18 cellular contexts compared by ENCODE assay signal in genomic region chr19:35712529-35712909, GRCh38. TPM values are rescaled to one million over a fixed set of nuclear protein-coding genes. Genes with fewer than 3 reads are reported as not detected.
DNase-seq lines count a peak whose midpoint lies in the region; FAIRE-seq and TF ChIP-seq lines count a peak whose summit lies in the region.
"Had no signal": no experiment of that assay in that cellular context is flagged by ENCODE, and none has a peak within 500 bp of the region (broad histone marks: within the 10 kb centered on the region; RNA-seq: fewer than 3 reads in every experiment).

No MANE protein-coding gene starts in this region.

- H3K36me3 Mint-ChIP-seq in activated T-cell treated with anti-CD3 and anti-CD28 coated beads, Interleukin-2, amount 50 U/mL, for 24 hours (ENCODE audit: low read depth), result peaks cover 46% of the 10 kb centered on the region
- H3K36me3 Mint-ChIP-seq in neural progenitor cell, result peaks cover 4% of the 10 kb centered on the region

- H3K79me2 ChIP-seq in neural progenitor cell (ENCODE audit: low read depth), result no peaks in the 10 kb centered on the region
- H3K79me2 ChIP-seq: parathyroid adenoma had no signal

- no peak for FAIRE-seq in urothelium cell line (lab: Jason Lieb, UNC)
- FAIRE-seq: endometrium, H1, islet of Langerhans had no signal

- no peaks in the 10 kb centered on the region for H3K36me3 ChIP-seq in BLaER1 treated with 17β-estradiol and CSF1 and Interleukin-3, amounts not matched to agents 10 nM and 100 nM
- no peaks in the 10 kb centered on the region for H3K36me3 ChIP-seq in neural progenitor cell
- H3K36me3 ChIP-seq: cardiac muscle cell, gastrocnemius medialis had no signal

- peaks cover 0 to 26% (median 0%) of the 10 kb centered on the region in 11 experiments; a peak in 4 of 22 replicates for H4K20me1 ChIP-seq in BLaER1 treated with 17β-estradiol and CSF1 and Interleukin-3, amounts not matched to agents 10 nM and 100 nM
- peaks cover 5% of the 10 kb centered on the region for H4K20me1 ChIP-seq in neural progenitor cell (ENCODE audit: low read depth)

- H3K9ac ChIP-seq in BLaER1 treated with 17β-estradiol and CSF1 and Interleukin-3, amounts not matched to agents 10 nM and 100 nM, result peak overlapping the region in 6 of 11 experiments; percentile 1 to 50 (median 32); a peak in 5 of 22 replicates
- H3K9ac ChIP-seq in neural progenitor cell, result no peak overlapping the region
- H3K9ac ChIP-seq: parathyroid adenoma had no signal

- H3K9me3 ChIP-seq in BLaER1 treated with 17β-estradiol and CSF1 and Interleukin-3, amounts not matched to agents 10 nM and 100 nM (replicated peaks in 1 of 11), result no peaks in the 10 kb centered on the region
- no peaks in the 10 kb centered on the region for H3K9me3 ChIP-seq in neural progenitor cell (ENCODE audit: low read depth)
- H3K9me3 ChIP-seq: gastrocnemius medialis had no signal

- no peak overlapping the region for H2AFZ ChIP-seq in neural progenitor cell (replicated peaks)
- H2AFZ ChIP-seq: parathyroid adenoma had no signal

- H3K4me3 ChIP-seq in BLaER1 treated with 17β-estradiol and CSF1 and Interleukin-3, amounts not matched to agents 10 nM and 100 nM, result no peak overlapping the region
- H3K4me3 ChIP-seq in GM12875 (ENCODE audit: low read depth, low read length), result peak overlapping the region; percentile 57
- H3K4me3 ChIP-seq in neural progenitor cell, result no peak overlapping the region
- H3K4me3 ChIP-seq: cardiac muscle cell, gastrocnemius medialis had no signal

- DNase-seq in activated T-cell treated with anti-CD3 and anti-CD28 coated beads, Interleukin-2, amount 50 U/mL, for 24 hours, result peak; percentile 80
- DNase-seq in neural progenitor cell (ENCODE audit: low spot score) (no peak), urothelium cell line (ENCODE audit: low spot score) (no peak), iPS-NIHi7 (ENCODE audit: extremely low spot score) (no peak), activated gamma-delta T cell (lab: John Stamatoyannopoulos, UW) (no peak), medulla oblongata (ENCODE audit: extremely low spot score) (no peak)
- DNase-seq: gastrocnemius medialis, KBM-7, NCI-H1436, NCI-H510A treated with DMSO at 0.1 percent for 48 hours had no signal

- no peaks in the 10 kb centered on the region for H3K27me3 Mint-ChIP-seq in activated T-cell treated with anti-CD3 and anti-CD28 coated beads, Interleukin-2, amount 50 U/mL, for 24 hours
- H3K27me3 Mint-ChIP-seq in neural progenitor cell (ENCODE audit: insufficient read depth, low read depth), result peaks cover 15% of the 10 kb centered on the region

- peak overlapping the region in 3 of 11 experiments; percentile 3 to 40 (median 21); a peak in 1 of 22 replicates for H3K27ac ChIP-seq in BLaER1 treated with 17β-estradiol and CSF1 and Interleukin-3, amounts not matched to agents 10 nM and 100 nM
- H3K27ac ChIP-seq in neural progenitor cell, result no peak overlapping the region
- H3K27ac ChIP-seq: cardiac muscle cell, gastrocnemius medialis, parathyroid adenoma had no signal

- no peaks in the 10 kb centered on the region for H3K27me3 ChIP-seq in BLaER1 treated with 17β-estradiol and CSF1 and Interleukin-3, amounts not matched to agents 10 nM and 100 nM
- H3K27me3 ChIP-seq in neural progenitor cell, result peaks cover 8% of the 10 kb centered on the region
- H3K27me3 ChIP-seq: cardiac muscle cell, gastrocnemius medialis had no signal

- peak overlapping the region; percentile 88 for H3K4me3 Mint-ChIP-seq in activated T-cell treated with anti-CD3 and anti-CD28 coated beads, Interleukin-2, amount 50 U/mL, for 24 hours
- peak overlapping the region; percentile 66 for H3K4me3 Mint-ChIP-seq in neural progenitor cell

- peaks cover 19% of the 10 kb centered on the region for H3F3A ChIP-seq in neural progenitor cell (ENCODE audit: low read depth)

- H3K27ac Mint-ChIP-seq in activated T-cell treated with anti-CD3 and anti-CD28 coated beads, Interleukin-2, amount 50 U/mL, for 24 hours, result peak overlapping the region; percentile 99
- no peak overlapping the region for H3K27ac Mint-ChIP-seq in neural progenitor cell

- peaks cover 30 to 63% (median 55%) of the 10 kb centered on the region in 10 experiments for H3K4me1 ChIP-seq in BLaER1 treated with 17β-estradiol and CSF1 and Interleukin-3, amounts not matched to agents 10 nM and 100 nM
- H3K4me1 ChIP-seq in neural progenitor cell, result peaks cover 17% of the 10 kb centered on the region

- no peaks in the 10 kb centered on the region for H3K9me3 Mint-ChIP-seq in activated T-cell treated with anti-CD3 and anti-CD28 coated beads, Interleukin-2, amount 50 U/mL, for 24 hours
- no peaks in the 10 kb centered on the region for H3K9me3 Mint-ChIP-seq in neural progenitor cell

- peak overlapping the region; percentile 30 to 100 (median 68) for H3K4me2 ChIP-seq in BLaER1 treated with 17β-estradiol and CSF1 and Interleukin-3, amounts not matched to agents 10 nM and 100 nM
- no peak overlapping the region for H3K4me2 ChIP-seq in neural progenitor cell

- TF ChIP-seq CTCF in GM12875 (IDR thresholded peaks at IDR 0.05; ENCODE audit: borderline replicate concordance, insufficient read depth, low read depth, low read length) (no peak), neural progenitor cell (IDR thresholded peaks at IDR 0.05) (no peak)

- H3K4me1 Mint-ChIP-seq in activated T-cell treated with anti-CD3 and anti-CD28 coated beads, Interleukin-2, amount 50 U/mL, for 24 hours (ENCODE audit: low read depth), result peaks cover 57% of the 10 kb centered on the region
- peaks cover 37% of the 10 kb centered on the region for H3K4me1 Mint-ChIP-seq in neural progenitor cell

RNA-seq across cellular contexts. Expression of gene KMT2B, which starts 5.3 kb away (rescaled TPM):
- 12.6 and 16.0 TPM in 2 replicates for total RNA-seq in neural progenitor cell (ENCODE audit: low replicate concordance)

RNA-seq across cellular contexts. Expression of gene ZBTB32, which starts 8.2 kb away (rescaled TPM):
- not detected in 2 replicates for total RNA-seq in neural progenitor cell (ENCODE audit: low replicate concordance)
- total RNA-seq: cardiac muscle cell, gastrocnemius medialis, RPMI7951 had no signal

RNA-seq across cellular contexts. Expression of gene IGFLR1, which starts 29.7 kb away (rescaled TPM):
- total RNA-seq in neural progenitor cell (ENCODE audit: low replicate concordance), result 5.0 and 9.2 TPM in 2 replicates

RNA-seq across cellular contexts. Expression of gene U2AF1L4, which starts 32.7 kb away (rescaled TPM):
- total RNA-seq in neural progenitor cell (ENCODE audit: low replicate concordance), result 17.2 and 27.9 TPM in 2 replicates

RNA-seq across cellular contexts. Expression of gene PSENEN, which starts 32.9 kb away (rescaled TPM):
- total RNA-seq in neural progenitor cell (ENCODE audit: low replicate concordance), result 10.9 and 29.6 TPM in 2 replicates
